Comparison of ENCODE assay signal across 26 cellular contexts in the genomic region with DNA sequence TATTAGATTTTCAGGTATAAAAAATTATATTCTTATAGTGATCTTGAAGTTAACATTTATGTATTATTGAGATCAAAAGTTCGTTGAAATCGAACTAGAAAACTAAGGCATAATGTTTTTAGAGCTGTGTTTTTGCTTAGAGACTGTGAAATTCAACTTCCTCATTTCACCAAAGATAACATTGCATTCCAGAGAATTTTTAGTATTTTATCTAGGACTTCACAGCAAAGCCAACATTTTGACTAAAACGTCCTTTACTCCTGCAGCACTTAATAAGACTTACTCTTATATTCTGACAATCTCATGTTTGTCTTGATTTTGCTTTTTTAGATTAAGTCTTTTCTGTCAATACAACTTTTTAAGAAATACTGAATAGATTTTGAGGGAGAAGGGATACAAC. TPM values are rescaled to one million over a fixed set of nuclear protein-coding genes. Genes with fewer than 3 reads are reported as not detected.
DNase-seq lines count a peak whose midpoint lies in the region; ATAC-seq, FAIRE-seq and TF ChIP-seq lines count a peak whose summit lies in the region.
"Had no signal": no experiment of that assay in that cellular context is flagged by ENCODE, and none has a peak within 500 bp of the region (broad histone marks: within the 10 kb centered on the region; RNA-seq: fewer than 3 reads in every experiment).

No MANE protein-coding gene starts in this region.

- peak overlapping the region; percentile 89 for H2BK5ac ChIP-seq in IMR-90 (ENCODE audit: low read depth, low read length, poor library complexity, severe bottlenecking)

- no peak for TF ChIP-seq RAD21 in IMR-90 (IDR thresholded peaks at IDR 0.05; ENCODE audit: low read length)
- no peak for TF ChIP-seq RAD21 in GM12878 (IDR thresholded peaks at IDR 0.05; ENCODE audit: insufficient read depth, low read depth, low read length)

- CTCF ChIA-PET in IMR-90 (lab: Yijun Ruan, JAX) (no interaction called here), GM12878 (lab: Yijun Ruan, JAX) (no interaction called here)

- no peaks in the 10 kb centered on the region for H3K9me3 ChIP-seq in IMR-90 (ENCODE audit: control insufficient read depth, insufficient read depth, low read length)
- no peaks in the 10 kb centered on the region for H3K9me3 ChIP-seq in GM12878 (replicated peaks; ENCODE audit: control insufficient read depth, insufficient read depth, low read length)
- H3K9me3 ChIP-seq in hepatocyte (ENCODE audit: low read depth) = no peaks in the 10 kb centered on the region
- H3K9me3 ChIP-seq: body of pancreas, SJCRH30 had no signal

- H3K9me2 ChIP-seq in hepatocyte (replicated peaks; ENCODE audit: insufficient read depth) = no peaks in the 10 kb centered on the region

- H3K27ac ChIP-seq in IMR-90 (ENCODE audit: insufficient read depth, low read length) (peak overlapping the region; percentile 16; the same call in 1 of the 2 replicates), GM12878 (ENCODE audit: control insufficient read depth, insufficient read depth) (no peak overlapping the region; the same call in 1 of the 2 replicates), hepatocyte (no peak overlapping the region)
- H3K27ac ChIP-seq: C4-2B, SJCRH30 had no signal

- H3K14ac ChIP-seq in IMR-90 (replicated peaks; ENCODE audit: low read depth, low read length) = no peak overlapping the region

- RAD21 ChIA-PET in GM12878 (lab: Charles Lee; ENCODE audit: unreplicated experiment) = interaction anchor here (0.6 kb wide), 1 partner anchor 149 kb away, joined by 4 read pairs; no protein-coding TSS in a partner anchor

- peaks cover 7% of the 10 kb centered on the region for H3K4me1 ChIP-seq in IMR-90 (ENCODE audit: control insufficient read depth, insufficient read depth, low read length)
- H3K4me1 ChIP-seq in GM12878 (ENCODE audit: control insufficient read depth, insufficient read depth, low read length) = peaks cover 5% of the 10 kb centered on the region; the same call in 1 of the 2 replicates
- peaks cover 7% of the 10 kb centered on the region for H3K4me1 ChIP-seq in hepatocyte (ENCODE audit: insufficient read depth)

- no peak overlapping the region for H3K56ac ChIP-seq in IMR-90 (ENCODE audit: extremely low read depth, insufficient read depth, low read length)

- H4K20me1 ChIP-seq in IMR-90 (ENCODE audit: insufficient read depth, low read length) = no peaks in the 10 kb centered on the region
- no peaks in the 10 kb centered on the region for H4K20me1 ChIP-seq in GM12878 (ENCODE audit: control insufficient read depth, insufficient read depth)
- no peaks in the 10 kb centered on the region for H4K20me1 ChIP-seq in hepatocyte (ENCODE audit: insufficient read depth, poor library complexity, severe bottlenecking)

- SMC1A ChIA-PET in GM12878 (lab: Charles Lee; ENCODE audit: uncharacterized antibody, unreplicated experiment) = interaction anchor here (0.8 to 1.3 kb wide), 2 partner anchors 8 to 11 kb away, joined by 3 read pairs; no protein-coding TSS in a partner anchor

- H4K91ac ChIP-seq in IMR-90 (ENCODE audit: insufficient read depth, low read depth, low read length) = no peak overlapping the region

- TF ChIP-seq CTCF in IMR-90 (conservative IDR thresholded peaks at IDR 0.05; ENCODE audit: low read depth, low read length) = no peak
- TF ChIP-seq CTCF in GM12878 (IDR thresholded peaks at IDR 0.05 in 2 of 3, conservative IDR thresholded peaks at IDR 0.05 in 1 of 3; ENCODE audit: control insufficient read depth in 2 of 3, extremely low read depth in 1 of 3, insufficient read depth in 1 of 3, low read depth in 3 of 3, low read length in 3 of 3) = no peak
- no peak for TF ChIP-seq CTCF in hepatocyte (IDR thresholded peaks at IDR 0.05; ENCODE audit: poor library complexity)
- TF ChIP-seq CTCF in GM10266 (IDR thresholded peaks at IDR 0.05; ENCODE audit: control insufficient read depth, insufficient read depth, low read depth, missing control alignments) = no peak

- H3K4me2 ChIP-seq in IMR-90 (ENCODE audit: low read depth, low read length) (no peak overlapping the region), GM12878 (ENCODE audit: control insufficient read depth, insufficient read depth) (no peak overlapping the region), hepatocyte (peak overlapping the region; percentile 0)

- no peak overlapping the region for H3K4ac ChIP-seq in IMR-90 (ENCODE audit: low read depth, low read length)

- POLR2A ChIA-PET in IMR-90 (lab: Charles Lee; ENCODE audit: unreplicated experiment) (interaction anchor here (0.6 kb wide), 1 partner anchor 174 kb away, joined by 3 read pairs; no protein-coding TSS in a partner anchor), GM12878 (lab: Charles Lee) (no interaction called here)

- H2BK15ac ChIP-seq in IMR-90 (ENCODE audit: low read depth, low read length) = no peak overlapping the region

- H3K36me3 ChIP-seq in IMR-90 (ENCODE audit: control insufficient read depth, insufficient read depth, low read length) (peaks cover 2% of the 10 kb centered on the region; the same call in 1 of the 2 replicates), GM12878 (ENCODE audit: control insufficient read depth in 2 of 2, insufficient read depth in 2 of 2, low read length in 1 of 2) (0 out of 4 replicates have a peak, but pooled peaks cover 0 to 3% of the 10 kb centered on the region in 2 experiments), hepatocyte (replicated peaks; ENCODE audit: insufficient read depth, low read depth) (no peaks in the 10 kb centered on the region)
- H3K36me3 ChIP-seq: SJCRH30 had no signal

- H3K9me1 ChIP-seq in IMR-90 (ENCODE audit: insufficient read depth, low read length) = peaks cover 11% of the 10 kb centered on the region

- no peak overlapping the region for H2AFZ ChIP-seq in IMR-90 (replicated peaks; ENCODE audit: low read length, poor library complexity)
- H2AFZ ChIP-seq in GM12878 (ENCODE audit: control insufficient read depth, low read depth, low read length) = no peak overlapping the region
- no peak overlapping the region for H2AFZ ChIP-seq in hepatocyte

- DNase-seq in IMR-90 (no peak), GM12878 (ENCODE audit: low read depth, low spot score) (no peak), hepatocyte (ENCODE audit: low spot score) (no peak), MV-4-11 (lab: John Stamatoyannopoulos, UW) (no peak), NCI-H446 (lab: John Stamatoyannopoulos, UW) (no peak), GM10266 (ENCODE audit: extremely low spot score) (no peak), NCI-H526 (lab: John Stamatoyannopoulos, UW) (no peak)
- DNase-seq: activated CD4-positive, CD25-positive, alpha-beta regulatory T cell treated with anti-CD3 and anti-CD28 coated beads, Interleukin-2, amount 50 U/mL, for 72 hours; activated naive CD8-positive, alpha-beta T cell treated with anti-CD3 and anti-CD28 coated beads for 36 hours; body of pancreas; cortex of kidney; foreskin melanocyte; left cardiac atrium; NCI-H1436; NCI-H526 treated with DMSO at 0.1 percent for 48 hours; retina; SJCRH30; stimulated activated CD4-positive, alpha-beta T cell treated with anti-CD3 and anti-CD28 coated beads, Interleukin-12 subunit alpha, Interleukin-12 subunit beta, amount 100 ng/mL, for 4 hours; stimulated activated CD8-positive, alpha-beta memory T cell treated with anti-CD3 and anti-CD28 coated beads, Interleukin-4, amount 100 ng/mL, for 48 hours had no signal

- no peak for TF ChIP-seq EP300 in GM12878 (IDR thresholded peaks at IDR 0.05; ENCODE audit: borderline replicate concordance in 1 of 2, control insufficient read depth in 1 of 2, low read depth in 2 of 2, low read length in 2 of 2)

- ATAC-seq in IMR-90 (ENCODE audit: low read depth) (peak; percentile 34), GM12878 (no peak)
- ATAC-seq: body of pancreas had no signal

- FAIRE-seq in A204.1 (lab: Jason Lieb, UNC) (peak; percentile 48), GM12878 (lab: Jason Lieb, UNC) (peak; percentile 41)

- H2AK5ac ChIP-seq in IMR-90 (ENCODE audit: low read depth, low read length) = no peak overlapping the region

- in situ Hi-C loops in IMR-90 (cut with MboI; ENCODE audit: low sequenced_read_pairs) = no loop called here
- in situ Hi-C loops in GM12878 (cut with MboI) = no loop called here

- no peak overlapping the region for H3K9ac ChIP-seq in IMR-90 (ENCODE audit: low read depth, low read length)
- H3K9ac ChIP-seq in GM12878 (ENCODE audit: control insufficient read depth, insufficient read depth, low read length) = no peak overlapping the region

- no peak overlapping the region for H2BK120ac ChIP-seq in IMR-90 (ENCODE audit: low read depth, low read length)

- H2AK9ac ChIP-seq in IMR-90 (replicated peaks; ENCODE audit: low read depth, low read length, poor library complexity) = no peak overlapping the region

- no peak overlapping the region for H4K5ac ChIP-seq in IMR-90 (ENCODE audit: low read depth, low read length)

- intact Hi-C loops in IMR-90 (cut with micrococcal nuclease) = loop anchor here (5.0 kb wide), 1 partner anchor 74 kb away; the partner anchor contains the start of gene GTF2F2
- intact Hi-C loops in GM12878 (cut with micrococcal nuclease; ENCODE audit: unreplicated experiment) = no loop called here

- H3K23ac ChIP-seq in IMR-90 (ENCODE audit: low read depth, low read length) = no peak overlapping the region

- whole genome bisulfite sequencing in IMR-90 (ENCODE audit: extremely low coverage in 2 of 2, insufficient read length in 1 of 2), 2 experiments = no CpG with 5 or more reads among the region's 3 CpGs
- WGBS in GM12878 (ENCODE audit: insufficient coverage, insufficient replicate concordance, low lambda C conversion rate, missing lambda C conversion rate) = 97% methylated on average over 3 of the region's 3 CpGs
- 71% methylated on average over 3 of the region's 3 CpGs for WGBS in hepatocyte (ENCODE audit: low lambda C conversion rate, missing lambda C conversion rate)

- dilution Hi-C loops in IMR-90 (cut with HindIII; ENCODE audit: low sequenced_read_pairs, unreplicated experiment) = no loop called here

- no peak overlapping the region; the same call in 1 of the 2 replicates for H3K18ac ChIP-seq in IMR-90 (ENCODE audit: low read depth, low read length)

- peaks cover 19 to 41% of the 10 kb centered on the region in 2 experiments; a peak in 3 of 4 replicates for H3K79me1 ChIP-seq in IMR-90 (ENCODE audit: low read depth in 1 of 2, low read length in 2 of 2)

- H3K4me3 ChIP-seq in IMR-90 (ENCODE audit: insufficient read depth, low read depth, low read length) (no peak overlapping the region), GM12878 (no peak overlapping the region), hepatocyte (no peak overlapping the region)
- H3K4me3 ChIP-seq: body of pancreas, SJCRH30 had no signal

- BruUV-seq in IMR-90 (replicated peaks; lab: Mats Ljungman, UMichigan) = no TSS peak
- no TSS peak for BruUV-seq in GM12878 (replicated peaks; lab: Mats Ljungman, UMichigan)

- no peak overlapping the region for H2BK20ac ChIP-seq in IMR-90 (ENCODE audit: low read depth, low read length)

- H4K8ac ChIP-seq in IMR-90 (ENCODE audit: low read depth in 2 of 2, low read length in 2 of 2) = no peak overlapping the region

- H3K27me3 ChIP-seq in IMR-90 (ENCODE audit: control insufficient read depth, insufficient read depth, low read length) = no peaks in the 10 kb centered on the region
- no peaks in the 10 kb centered on the region for H3K27me3 ChIP-seq in GM12878 (replicated peaks in 1 of 2; ENCODE audit: control insufficient read depth in 2 of 2, insufficient read depth in 2 of 2, low read length in 1 of 2)
- no peaks in the 10 kb centered on the region for H3K27me3 ChIP-seq in hepatocyte
- H3K27me3 ChIP-seq: body of pancreas, SJCRH30 had no signal

- TF ChIP-seq POLR2A in IMR-90 (IDR thresholded peaks at IDR 0.05; ENCODE audit: low read depth, low read length) (no peak), GM12878 (IDR thresholded peaks at IDR 0.05; ENCODE audit: low read depth, low read length) (no peak)

- H3K79me2 ChIP-seq in GM12878 (ENCODE audit: control insufficient read depth, insufficient read depth, low read length) (no peaks in the 10 kb centered on the region), hepatocyte (no peaks in the 10 kb centered on the region)

RNA-seq across cellular contexts. Expression of gene KCTD4, which starts 4.8 kb away (rescaled TPM):
- total RNA-seq in IMR-90 (2012; rRNA removed) (0.56 and 0.72 TPM in 2 replicates), GM12878 (2014; rRNA removed) (0.05 TPM in 1 of 2 replicates, not detected in the other), GM12878 (2014; rRNA removed; fragmentation: Illumina TruSeq; extraction: Trizol) (not detected in 2 replicates), GM12878 (2021) (not detected in 2 replicates), hepatocyte (0.23 and 0.60 TPM in 2 replicates)
- polyA plus RNA-seq in IMR-90 (2012; rRNA removed) (0.40 and 0.53 TPM in 2 replicates), GM12878 (2011; rRNA removed) (not detected in 2 replicates), GM12878 (2014; fragmentation: Illumina TruSeq; extraction: Trizol) (0.10 TPM in 1 of 2 replicates, not detected in the other), GM12878 (2014; fragmentation: Nextera tagmentation; extraction: Ambion mirVana) (not detected), GM12878 (2014; rRNA removed) (not detected in 2 replicates), GM12878 (2016; fragmentation: Nextera tagmentation; extraction: Ambion mirVana) (under 1 TPM in 1 of 2 experiments, not detected in 1; 0.09 TPM), hepatocyte (0.21 and 1.2 TPM in 2 replicates)
- polyA plus RNA-seq in IMR-90 (2012; cell fraction: cytosol; rRNA removed) = 0.05 and 0.08 TPM in 2 replicates
- 0.03 and 0.25 TPM in 2 replicates for polyA plus RNA-seq in IMR-90 (2012; cell fraction: nucleus; rRNA removed; ENCODE audit: low replicate concordance)
- total RNA-seq in GM12878 (2013; cell fraction: nucleolus; rRNA removed) = not detected in 2 replicates
- polyA plus RNA-seq in GM12878 (2011; ENCODE audit: low read depth) = not detected
- not detected in 2 replicates for polyA plus RNA-seq in GM12878 (2011; cell fraction: cytosol; rRNA removed)
- not detected in 2 replicates for polyA plus RNA-seq in GM12878 (2011; cell fraction: nucleus; rRNA removed)
- polyA plus RNA-seq in GM12878 (2012) = not detected in 2 replicates
- not detected in 2 replicates for polyA minus RNA-seq in GM12878 (2011; rRNA and poly(A)+ RNA removed)
- polyA minus RNA-seq in GM12878 (2011; cell fraction: cytosol; rRNA and poly(A)+ RNA removed) = not detected in 2 replicates
- not detected in 2 replicates for polyA minus RNA-seq in GM12878 (2011; cell fraction: nucleus; rRNA and poly(A)+ RNA removed)
- total RNA-seq: A673; activated naive CD8-positive, alpha-beta T cell treated with anti-CD3 and anti-CD28 coated beads for 36 hours; activated T-helper 1 cell treated with anti-CD3 and anti-CD28 coated beads, Interleukin-12 subunit alpha, Interleukin-12 subunit beta, Interleukin-2, Interleukin-4 antibody, amounts not matched to agents 30 ng/mL and 10 ng/mL and 1 ng/mL, durations not matched to agents 14 hours and 24 hours and 36 hours; body of pancreas; left cardiac atrium; LHCN-M2; mononuclear cell; SJCRH30; subcutaneous adipose tissue had no signal
